ENCODE assay signal across 25 cellular contexts in the genomic region with DNA sequence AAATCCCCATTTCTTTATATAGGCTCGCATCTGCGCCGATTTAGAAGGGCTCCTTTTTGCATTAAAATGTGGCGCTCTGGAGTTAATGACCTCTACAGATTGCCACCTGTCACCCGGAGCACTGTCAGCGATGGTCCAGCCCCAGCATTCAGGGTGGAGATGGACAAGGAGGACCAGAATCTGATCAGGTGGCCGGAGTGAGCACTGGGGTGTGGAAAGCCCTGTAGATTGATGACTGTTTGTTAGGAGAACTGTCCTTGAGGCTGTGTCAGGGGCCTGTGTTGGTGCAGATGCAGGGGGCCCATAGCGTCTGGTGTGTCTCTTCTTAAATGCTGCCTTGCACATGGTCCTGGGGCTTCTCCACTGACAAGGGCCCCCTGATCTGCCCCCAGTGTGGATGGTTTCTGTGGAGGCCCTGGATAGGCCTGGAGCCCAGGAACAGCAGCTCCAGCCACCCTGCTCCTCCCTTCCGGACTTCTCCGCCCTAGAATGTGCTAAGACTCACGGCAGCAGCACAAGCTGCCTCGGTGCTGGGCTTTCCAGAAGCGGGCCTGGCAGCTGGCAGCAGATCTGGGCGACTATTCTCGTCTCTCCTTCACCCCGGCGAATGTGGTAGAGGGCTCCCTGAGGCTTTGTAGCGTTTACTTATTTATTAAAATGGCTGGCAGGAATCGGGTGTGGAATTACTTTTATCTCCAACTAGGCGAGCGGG.
DNase-seq lines count a peak whose midpoint lies in the region; ATAC-seq, FAIRE-seq and TF ChIP-seq lines count a peak whose summit lies in the region.
"Had no signal": no experiment of that assay in that cellular context is flagged by ENCODE, and none has a peak within 500 bp of the region (broad histone marks: within the 10 kb centered on the region; RNA-seq: fewer than 3 reads in every experiment).

No MANE protein-coding gene starts in this region.

- H3K36me3 Mint-ChIP-seq in endothelial cell (ENCODE audit: low read depth, unreplicated experiment), result no peaks in the 10 kb centered on the region
- H3K36me3 Mint-ChIP-seq: CD8-positive, alpha-beta memory T cell had no signal

- H3K9ac ChIP-seq in kidney (ENCODE audit: low read length in 2 of 2), result no peak overlapping the region
- H3K9ac ChIP-seq: BLaER1 treated with 17β-estradiol and CSF1 and Interleukin-3, amounts not matched to agents 10 nM and 100 nM; KMS-11 had no signal

- no peaks in the 10 kb centered on the region for H3K36me3 ChIP-seq in kidney (ENCODE audit: control insufficient read depth in 1 of 2, insufficient read depth in 2 of 2, low read length in 2 of 2)
- H3K36me3 ChIP-seq in aorta (ENCODE audit: control insufficient read depth in 1 of 2, insufficient read depth in 2 of 2, low read length in 1 of 2), result no peaks in the 10 kb centered on the region
- H3K36me3 ChIP-seq: BLaER1 treated with 17β-estradiol and CSF1 and Interleukin-3, amounts not matched to agents 10 nM and 100 nM had no signal

- H3K4me3 ChIP-seq in kidney (ENCODE audit: low read length in 2 of 2) (no peak overlapping the region), aorta (ENCODE audit: low read length in 2 of 2) (no peak overlapping the region)
- H3K4me3 ChIP-seq: BLaER1 treated with 17β-estradiol and CSF1 and Interleukin-3, amounts not matched to agents 10 nM and 100 nM; PC-9 had no signal

- CTCF ChIA-PET in HEK293T (lab: Yijun Ruan, JAX), result no interaction called here

- H3K27me3 Mint-ChIP-seq in endothelial cell (ENCODE audit: unreplicated experiment), result peaks cover 7% of the 10 kb centered on the region

- POLR2A ChIA-PET in HEK293T (lab: Yijun Ruan, JAX), result no interaction called here

- ATAC-seq in Right ventricle myocardium inferior, result no peak
- ATAC-seq in left ventricle myocardium superior, result no peak
- no peak for ATAC-seq in aorta (ENCODE audit: low FRiP score)
- ATAC-seq in HG03025 (IDR thresholded peaks at IDR 0.05; ENCODE audit: low FRiP score, unreplicated experiment), result no peak

- H3K4me3 Mint-ChIP-seq in endothelial cell (ENCODE audit: unreplicated experiment), result no peak overlapping the region
- H3K4me3 Mint-ChIP-seq: CD8-positive, alpha-beta memory T cell had no signal

- intact Hi-C loops in Right ventricle myocardium inferior (cut with DNase I) (loop anchor here (10.0 kb wide), 1 partner anchor 1650 kb away; no protein-coding TSS in a partner anchor), left ventricle myocardium superior (cut with micrococcal nuclease) (no loop called here), kidney (cut with DNase I) (no loop called here), aorta (cut with DNase I) (no loop called here)

- FAIRE-seq in kidney (lab: Jason Lieb, UNC), result no peak
- FAIRE-seq: GM12891 had no signal

- 75 to 77% methylated on average over 21 of the region's 21 CpGs for WGBS in aorta, 2 donors

- H3K27me3 ChIP-seq in aorta (ENCODE audit: control insufficient read depth in 1 of 2, insufficient read depth in 2 of 2, low read length in 1 of 2), result no peaks in the 10 kb centered on the region

- TF ChIP-seq CTCF in kidney (IDR thresholded peaks at IDR 0.05; ENCODE audit: borderline replicate concordance, extremely low read depth, insufficient read depth) (no peak), endothelial cell (IDR thresholded peaks at IDR 0.05; ENCODE audit: unreplicated experiment) (no peak)

- H3K27ac ChIP-seq in kidney (ENCODE audit: low read depth in 2 of 2, low read length in 2 of 2), result no peak overlapping the region
- no peak overlapping the region for H3K27ac ChIP-seq in aorta (ENCODE audit: low read depth in 1 of 2, low read length in 2 of 2)
- H3K27ac ChIP-seq: BLaER1 treated with 17β-estradiol and CSF1 and Interleukin-3, amounts not matched to agents 10 nM and 100 nM; KMS-11; PC-9 had no signal

- no peaks in the 10 kb centered on the region for H3K9me3 Mint-ChIP-seq in endothelial cell (ENCODE audit: unreplicated experiment)
- H3K9me3 Mint-ChIP-seq: CD8-positive, alpha-beta memory T cell had no signal

- H3K27ac Mint-ChIP-seq in endothelial cell (ENCODE audit: unreplicated experiment), result no peak overlapping the region

- H3K4me1 ChIP-seq in kidney (ENCODE audit: control insufficient read depth in 1 of 2, insufficient read depth in 1 of 2, low read depth in 1 of 2, low read length in 2 of 2) (no peaks in the 10 kb centered on the region), aorta (ENCODE audit: control insufficient read depth in 1 of 2, insufficient read depth in 2 of 2, low read length in 2 of 2) (no peaks in the 10 kb centered on the region)

- H3K4me1 Mint-ChIP-seq in endothelial cell (ENCODE audit: unreplicated experiment), result peaks cover 10% of the 10 kb centered on the region
- H3K4me1 Mint-ChIP-seq: CD8-positive, alpha-beta memory T cell had no signal

- no peaks in the 10 kb centered on the region for H3K9me3 ChIP-seq in kidney (ENCODE audit: control insufficient read depth in 1 of 2, low read length in 2 of 2)
- no peaks in the 10 kb centered on the region for H3K9me3 ChIP-seq in aorta (ENCODE audit: control insufficient read depth, low read length)
- H3K9me3 ChIP-seq: BLaER1 treated with 17β-estradiol and CSF1 and Interleukin-3, amounts not matched to agents 10 nM and 100 nM had no signal

- DNase-seq in Right ventricle myocardium inferior (ENCODE audit: missing footprints) (peak; percentile 46), left ventricle myocardium superior (no peak), kidney (peak; percentile 49), retina (peak; percentile 55), aorta (peak; percentile 28 to 52), HEK293T (ENCODE audit: extremely low spot score) (no peak), endothelial cell (ENCODE audit: low spot score) (no peak)
- DNase-seq: 8988T, Calu3, DMS153, HCEC 1CT, IMR-90, NCI-H1105, NCI-H146, NCI-H2029, NCI-H2227 treated with DMSO at 0.1 percent for 48 hours, NCI-H510A, RPMI8226, SIG-M5 had no signal

TF ChIP-seq in HEK293T, 16 proteins besides CTCF, POLR2A, EP300 and RAD21:
- no peak for TF ChIP-seq SP1 (IDR thresholded peaks at IDR 0.05)
- TF ChIP-seq CTBP1 (IDR thresholded peaks at IDR 0.05; ENCODE audit: borderline replicate concordance), result no peak
- no peak for TF ChIP-seq FOXA1 (IDR thresholded peaks at IDR 0.05)
- no peak for TF ChIP-seq FOXK2 (IDR thresholded peaks at IDR 0.05)
- TF ChIP-seq BHLHE40 (IDR thresholded peaks at IDR 0.05; ENCODE audit: borderline replicate concordance), result no peak
- TF ChIP-seq ELF4 (IDR thresholded peaks at IDR 0.05), result no peak
- no peak for TF ChIP-seq NFRKB (IDR thresholded peaks at IDR 0.05)
- TF ChIP-seq, protein P1, sequence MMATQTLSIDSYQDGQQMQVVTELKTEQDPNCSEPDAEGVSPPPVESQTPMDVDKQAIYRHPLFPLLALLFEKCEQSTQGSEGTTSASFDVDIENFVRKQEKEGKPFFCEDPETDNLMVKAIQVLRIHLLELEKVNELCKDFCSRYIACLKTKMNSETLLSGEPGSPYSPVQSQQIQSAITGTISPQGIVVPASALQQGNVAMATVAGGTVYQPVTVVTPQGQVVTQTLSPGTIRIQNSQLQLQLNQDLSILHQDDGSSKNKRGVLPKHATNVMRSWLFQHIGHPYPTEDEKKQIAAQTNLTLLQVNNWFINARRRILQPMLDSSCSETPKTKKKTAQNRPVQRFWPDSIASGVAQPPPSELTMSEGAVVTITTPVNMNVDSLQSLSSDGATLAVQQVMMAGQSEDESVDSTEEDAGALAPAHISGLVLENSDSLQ (IDR thresholded peaks at IDR 0.05), result no peak
- no peak for TF ChIP-seq LEF1 (IDR thresholded peaks at IDR 0.05; ENCODE audit: borderline replicate concordance)

Comparison
In these comparisons a context has a peak if more than half of its experiments do, and no peak if none do; other contexts are left out.
1. DNase-seq: peak in Right ventricle myocardium inferior (single experiment), kidney (single experiment), retina (single experiment) and aorta (2 of 2); none in left ventricle myocardium superior (single experiment), HEK293T (single experiment) and endothelial cell (single experiment).